In genomic region chr14:75913183-75913582, GRCh38 we compare ENCODE assay signal across 1 cellular context.
TF ChIP-seq lines count a peak whose summit lies in the region.

No MANE protein-coding gene starts in this region.

TF ChIP-seq in K562, 482 proteins besides CTCF, POLR2A, EP300 and RAD21 (continued from another document):
- TF ChIP-seq E2F3 (CRISPR knock-in tag; IDR thresholded peaks at IDR 0.05) = no peak
- TF ChIP-seq ARID3B (CRISPR knock-in tag; IDR thresholded peaks at IDR 0.05; ENCODE audit: borderline replicate concordance) = no peak
- TF ChIP-seq E2F6 (IDR thresholded peaks at IDR 0.05; ENCODE audit: borderline replicate concordance in 1 of 2, extremely low read depth in 1 of 2, insufficient read depth in 1 of 2, insufficient read length in 1 of 2, low read depth in 1 of 2, low read length in 1 of 2, poor library complexity in 1 of 2, severe bottlenecking in 1 of 2) = no peak
- no peak for TF ChIP-seq IRF2 (CRISPR knock-in tag; IDR thresholded peaks at IDR 0.05)
- no peak for TF ChIP-seq ADNP (tag; IDR thresholded peaks at IDR 0.05)
- no peak for TF ChIP-seq EZH2 (IDR thresholded peaks at IDR 0.05; ENCODE audit: borderline replicate concordance, low read depth, low read length)
- no peak for TF ChIP-seq ZNF512 (tag; IDR thresholded peaks at IDR 0.05)
- TF ChIP-seq PURB (CRISPR knock-in tag; IDR thresholded peaks at IDR 0.05; ENCODE audit: low read depth) = no peak
- TF ChIP-seq ZNF41 (CRISPR knock-in tag; conservative IDR thresholded peaks at IDR 0.05) = no peak
- no peak for TF ChIP-seq SMC3 (conservative IDR thresholded peaks at IDR 0.05; ENCODE audit: insufficient read depth, low read depth, low read length)
- TF ChIP-seq NELFE (IDR thresholded peaks at IDR 0.05; ENCODE audit: insufficient read depth, insufficient read length) = no peak
TF ChIP-seq in K562: peak in this region for 0.
